In the genomic region with DNA sequence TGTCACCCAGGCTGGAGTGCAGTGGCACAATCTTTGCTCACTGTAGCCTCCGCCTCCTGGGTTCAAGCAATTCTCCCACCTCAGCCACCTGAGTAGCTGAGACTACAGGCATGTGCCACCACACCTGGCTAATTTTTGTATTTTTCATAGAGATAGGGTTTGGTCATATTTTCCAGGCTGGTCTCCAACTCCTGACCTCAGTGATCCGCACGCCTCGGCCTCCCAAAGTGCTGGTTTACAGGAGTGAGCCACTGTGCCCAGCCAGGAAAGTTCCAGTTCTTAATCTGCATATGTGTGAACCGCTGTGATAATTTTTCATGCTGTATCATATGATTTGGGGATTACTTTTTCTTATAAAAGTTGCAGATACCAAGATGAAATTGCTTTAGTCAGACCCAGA, we compare ENCODE assay signal across 10 cellular contexts.
"Had no signal": no experiment of that assay in that cellular context is flagged by ENCODE, and none has a peak within 500 bp of the region (broad histone marks: within the 10 kb centered on the region; RNA-seq: fewer than 3 reads in every experiment).

No MANE protein-coding gene starts in this region.

- FAIRE-seq: H1, H54, HepG2 had no signal

- ATAC-seq: GM23338, HepG2 had no signal

- H3K4me3 ChIP-seq: GM23338 had no signal

- H3K27ac Mint-ChIP-seq: GM23338, IgD-negative memory B cell had no signal

- H3K4me2 ChIP-seq: GM23338, KMS-11 had no signal

- H3K9me3 Mint-ChIP-seq: GM23338, H9, IgD-negative memory B cell had no signal

- H2AFZ ChIP-seq: GM23338 had no signal

- DNase-seq: H9, HCEC 1CT, KBM-7 had no signal

- H3K9ac ChIP-seq: KMS-11 had no signal

- H3K27ac ChIP-seq: HL-60, KMS-11 had no signal

- H3K4me3 Mint-ChIP-seq: GM23338, H9, IgD-negative memory B cell had no signal
